Comparison of ENCODE assay signal across 15 cellular contexts in genomic region chr2:62200868-62201267, GRCh38. TPM values are rescaled to one million over a fixed set of nuclear protein-coding genes. Genes with fewer than 3 reads are reported as not detected.
DNase-seq lines count a peak whose midpoint lies in the region; ATAC-seq and TF ChIP-seq lines count a peak whose summit lies in the region.
"Had no signal": no experiment of that assay in that cellular context is flagged by ENCODE, and none has a peak within 500 bp of the region (broad histone marks: within the 10 kb centered on the region; RNA-seq: fewer than 3 reads in every experiment).

No MANE protein-coding gene starts in this region.

- no peak for ATAC-seq in stimulated activated memory B cell treated with anti-CD40 and anti-IgM and Interleukin-4, amounts not matched to agents 10 μg/mL and 1 μg/mL and 100 μg/mL, for 72 hours
- ATAC-seq in GM21825 (IDR thresholded peaks at IDR 0.05; ENCODE audit: unreplicated experiment) = no peak
- ATAC-seq: Panc1 had no signal

- H3K4me3 ChIP-seq in HL-60 (replicated peaks; ENCODE audit: insufficient read depth, low read length) (no peak overlapping the region), H7 (ENCODE audit: insufficient read depth, low read depth, low read length) (no peak overlapping the region)
- H3K4me3 ChIP-seq: left lung had no signal

- intact Hi-C loops in activated naive CD4-positive, alpha-beta T cell treated with anti-CD3 and anti-CD28 coated beads for 36 hours (cut with micrococcal nuclease) = loop anchor here (1.0 to 5.0 kb wide), 6 partner anchors 18 to 1640 kb away; partner anchors contain the start of genes EHBP1, MDH1, UGP2 and WDPCP

- H3K27ac ChIP-seq in HL-60 (replicated peaks) = peak overlapping the region; percentile 40

- H3K27me3 Mint-ChIP-seq in activated naive CD4-positive, alpha-beta T cell treated with anti-CD3 and anti-CD28 coated beads for 36 hours (ENCODE audit: low read depth) = no peaks in the 10 kb centered on the region
- H3K27me3 Mint-ChIP-seq in activated naive CD8-positive, alpha-beta T cell treated with anti-CD3 and anti-CD28 coated beads for 36 hours = no peaks in the 10 kb centered on the region
- no peaks in the 10 kb centered on the region for H3K27me3 Mint-ChIP-seq in stimulated activated memory B cell treated with anti-CD40 and anti-IgM and Interleukin-4, amounts not matched to agents 10 μg/mL and 1 μg/mL and 100 μg/mL, for 72 hours
- H3K27me3 Mint-ChIP-seq: dendritic cell treated with granulocyte-macrophage colony-stimulating factor and Interleukin-4, amounts not matched to agents 40 ng/mL and 50 ng/mL, for 4 days had no signal

- no peaks in the 10 kb centered on the region; the same call in 1 of the 2 replicates for H3K36me3 ChIP-seq in H7 (replicated peaks; ENCODE audit: control insufficient read depth, insufficient read depth, low read length)
- H3K36me3 ChIP-seq: left lung had no signal

- TF ChIP-seq CTCF in HL-60 (IDR thresholded peaks at IDR 0.05; ENCODE audit: insufficient read depth, low read length) = no peak

- H3K27ac Mint-ChIP-seq in activated naive CD4-positive, alpha-beta T cell treated with anti-CD3 and anti-CD28 coated beads for 36 hours = peak overlapping the region; percentile 97
- peak overlapping the region; percentile 97 for H3K27ac Mint-ChIP-seq in activated naive CD8-positive, alpha-beta T cell treated with anti-CD3 and anti-CD28 coated beads for 36 hours
- H3K27ac Mint-ChIP-seq in stimulated activated memory B cell treated with anti-CD40 and anti-IgM and Interleukin-4, amounts not matched to agents 10 μg/mL and 1 μg/mL and 100 μg/mL, for 72 hours = peak overlapping the region; percentile 47
- H3K27ac Mint-ChIP-seq: dendritic cell treated with granulocyte-macrophage colony-stimulating factor and Interleukin-4, amounts not matched to agents 40 ng/mL and 50 ng/mL, for 4 days had no signal

- H3K9me3 Mint-ChIP-seq in activated naive CD4-positive, alpha-beta T cell treated with anti-CD3 and anti-CD28 coated beads for 36 hours = no peaks in the 10 kb centered on the region
- H3K9me3 Mint-ChIP-seq in activated naive CD8-positive, alpha-beta T cell treated with anti-CD3 and anti-CD28 coated beads for 36 hours = peaks cover 3% of the 10 kb centered on the region
- no peaks in the 10 kb centered on the region for H3K9me3 Mint-ChIP-seq in stimulated activated memory B cell treated with anti-CD40 and anti-IgM and Interleukin-4, amounts not matched to agents 10 μg/mL and 1 μg/mL and 100 μg/mL, for 72 hours
- H3K9me3 Mint-ChIP-seq: dendritic cell treated with granulocyte-macrophage colony-stimulating factor and Interleukin-4, amounts not matched to agents 40 ng/mL and 50 ng/mL, for 4 days; neural crest cell had no signal

- DNase-seq in activated naive CD4-positive, alpha-beta T cell treated with anti-CD3 and anti-CD28 coated beads for 36 hours = no peak
- DNase-seq in activated naive CD4-positive, alpha-beta T cell treated with anti-CD3 and anti-CD28 coated beads, Interleukin-2, amount 50 U/mL, for 16 hours = no peak
- DNase-seq in HL-60 (ENCODE audit: low read depth in 1 of 2, low spot score in 1 of 2) (no peak), hippocampal formation (lab: John Stamatoyannopoulos, UW) (no peak), H7 (no peak)
- DNase-seq in activated naive CD8-positive, alpha-beta T cell treated with anti-CD3 and anti-CD28 coated beads for 36 hours = no peak
- DNase-seq: amygdala, C1 segment of cervical spinal cord, left lung, NCI-H446 had no signal

- H3K4me3 Mint-ChIP-seq in activated naive CD4-positive, alpha-beta T cell treated with anti-CD3 and anti-CD28 coated beads for 36 hours = peak overlapping the region; percentile 88
- H3K4me3 Mint-ChIP-seq in activated naive CD8-positive, alpha-beta T cell treated with anti-CD3 and anti-CD28 coated beads for 36 hours = peak overlapping the region; percentile 89
- H3K4me3 Mint-ChIP-seq in stimulated activated memory B cell treated with anti-CD40 and anti-IgM and Interleukin-4, amounts not matched to agents 10 μg/mL and 1 μg/mL and 100 μg/mL, for 72 hours = no peak overlapping the region
- H3K4me3 Mint-ChIP-seq: dendritic cell treated with granulocyte-macrophage colony-stimulating factor and Interleukin-4, amounts not matched to agents 40 ng/mL and 50 ng/mL, for 4 days had no signal

- no peaks in the 10 kb centered on the region for H3K27me3 ChIP-seq in HL-60 (ENCODE audit: insufficient read depth, poor library complexity, severe bottlenecking)
- H3K27me3 ChIP-seq in H7 (ENCODE audit: control insufficient read depth, insufficient read depth, low read length) = no peaks in the 10 kb centered on the region
- H3K27me3 ChIP-seq: left lung had no signal

- peaks cover 67% of the 10 kb centered on the region for H3K4me1 Mint-ChIP-seq in activated naive CD4-positive, alpha-beta T cell treated with anti-CD3 and anti-CD28 coated beads for 36 hours (ENCODE audit: low read depth)
- peaks cover 70% of the 10 kb centered on the region for H3K4me1 Mint-ChIP-seq in activated naive CD8-positive, alpha-beta T cell treated with anti-CD3 and anti-CD28 coated beads for 36 hours
- peaks cover 80% of the 10 kb centered on the region for H3K4me1 Mint-ChIP-seq in stimulated activated memory B cell treated with anti-CD40 and anti-IgM and Interleukin-4, amounts not matched to agents 10 μg/mL and 1 μg/mL and 100 μg/mL, for 72 hours

- CTCF ChIA-PET in activated naive CD4-positive, alpha-beta T cell treated with anti-CD3 and anti-CD28 coated beads for 36 hours (lab: Charles Lee) = interaction anchor here (0.5 to 1.8 kb wide), 6 partner anchors 9 to 212 kb away, joined by 3 to 9 read pairs (median 4); no protein-coding TSS in a partner anchor

- H3K36me3 Mint-ChIP-seq in activated naive CD4-positive, alpha-beta T cell treated with anti-CD3 and anti-CD28 coated beads for 36 hours (ENCODE audit: low read depth) = peaks cover 21% of the 10 kb centered on the region
- H3K36me3 Mint-ChIP-seq in activated naive CD8-positive, alpha-beta T cell treated with anti-CD3 and anti-CD28 coated beads for 36 hours = peaks cover 53% of the 10 kb centered on the region
- H3K36me3 Mint-ChIP-seq in stimulated activated memory B cell treated with anti-CD40 and anti-IgM and Interleukin-4, amounts not matched to agents 10 μg/mL and 1 μg/mL and 100 μg/mL, for 72 hours = peaks cover 5% of the 10 kb centered on the region

RNA-seq across cellular contexts. Expression of gene B3GNT2, which starts 5.0 kb away (rescaled TPM):
- 10 to 100 TPM; 31.2 to 33.0 TPM for total RNA-seq in activated naive CD4-positive, alpha-beta T cell treated with anti-CD3 and anti-CD28 coated beads for 36 hours
- 10 to 100 TPM; 67.3 to 68.7 TPM for total RNA-seq in activated naive CD8-positive, alpha-beta T cell treated with anti-CD3 and anti-CD28 coated beads for 36 hours
- total RNA-seq in H7 (2014; rRNA removed; shearing (Covaris generic)) = 33.4 and 34.8 TPM in 2 replicates

Comparison
In these comparisons a context has a peak if more than half of its experiments do, and no peak if none do; other contexts are left out.
1. H3K27ac Mint-ChIP-seq: peak in every context shown above with its lines; median percentile 97 in activated naive CD4-positive, alpha-beta T cell treated with anti-CD3 and anti-CD28 coated beads for 36 hours; 97 in activated naive CD8-positive, alpha-beta T cell treated with anti-CD3 and anti-CD28 coated beads for 36 hours; 47 in stimulated activated memory B cell treated with anti-CD40 and anti-IgM and Interleukin-4, amounts not matched to agents 10 μg/mL and 1 μg/mL and 100 μg/mL, for 72 hours.